19 cellular contexts compared by ENCODE assay signal in the genomic region with DNA sequence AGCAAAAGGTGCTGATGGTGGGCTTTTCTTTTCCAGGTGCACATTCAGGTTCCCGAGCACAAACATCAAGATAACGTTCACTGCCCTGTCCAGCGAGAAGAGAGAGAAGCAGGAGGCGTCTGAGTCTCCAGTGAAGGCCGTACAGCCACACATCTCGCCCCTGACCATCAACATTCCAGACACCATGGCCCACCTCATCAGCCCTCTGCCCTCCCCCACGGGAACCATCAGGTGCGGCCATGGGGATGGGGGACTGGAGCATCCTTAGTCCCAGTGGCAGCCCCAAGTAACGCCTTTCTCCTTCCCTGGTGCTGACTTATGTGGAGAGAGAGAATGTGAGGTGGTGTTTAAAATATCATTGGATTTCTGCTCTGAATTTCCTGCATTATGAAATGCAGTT. TPM values are rescaled to one million over a fixed set of nuclear protein-coding genes. Genes with fewer than 3 reads are reported as not detected.
DNase-seq lines count a peak whose midpoint lies in the region; TF ChIP-seq lines count a peak whose summit lies in the region.
"Had no signal": no experiment of that assay in that cellular context is flagged by ENCODE, and none has a peak within 500 bp of the region (broad histone marks: within the 10 kb centered on the region; RNA-seq: fewer than 3 reads in every experiment).

No MANE protein-coding gene starts in this region.

- H3K9me3 Mint-ChIP-seq in activated CD4-positive, alpha-beta T cell treated with anti-CD3 and anti-CD28 coated beads, Interleukin-2, amount 10 ng/mL, durations not matched to agents 7 days and 5 days = no peaks in the 10 kb centered on the region
- no peaks in the 10 kb centered on the region for H3K9me3 Mint-ChIP-seq in activated CD4-positive, alpha-beta T cell treated with anti-CD3 and anti-CD28 coated beads, Interleukin-2, amount 10 ng/mL, durations not matched to agents 24 days and 14 days
- H3K9me3 Mint-ChIP-seq in chondrocyte (ENCODE audit: low read depth) = no peaks in the 10 kb centered on the region
- H3K9me3 Mint-ChIP-seq in type B pancreatic cell = no peaks in the 10 kb centered on the region
- no peaks in the 10 kb centered on the region for H3K9me3 Mint-ChIP-seq in immature natural killer cell
- H3K9me3 Mint-ChIP-seq: CD4-positive, alpha-beta T cell had no signal

- no peak overlapping the region for H3K4me2 ChIP-seq in neuronal stem cell (ENCODE audit: insufficient read depth, low read length, poor library complexity, severe bottlenecking)
- H3K4me2 ChIP-seq: PC-9 had no signal

- H3K4me1 ChIP-seq in neuronal stem cell (ENCODE audit: control insufficient read depth in 2 of 2, insufficient read depth in 1 of 2, low read depth in 1 of 2, low read length in 2 of 2) (peaks cover 0 to 12% of the 10 kb centered on the region in 2 donors), colonic mucosa (peaks cover 29% of the 10 kb centered on the region)

- H4K91ac ChIP-seq in neuronal stem cell (ENCODE audit: low read depth, low read length, poor library complexity) = no peak overlapping the region

- H3K36me3 ChIP-seq in neuronal stem cell (replicated peaks in 1 of 2; ENCODE audit: control insufficient read depth in 2 of 2, insufficient read depth in 2 of 2, low read length in 2 of 2) (peaks cover 26 to 55% of the 10 kb centered on the region in 2 donors), colonic mucosa (no peaks in the 10 kb centered on the region)

- H2BK12ac ChIP-seq in neuronal stem cell (ENCODE audit: low read length) = no peak overlapping the region

- H2BK120ac ChIP-seq in neuronal stem cell (ENCODE audit: low read depth, low read length) = no peak overlapping the region

- no CpG with 5 or more reads among the region's 9 CpGs for WGBS in neuronal stem cell (ENCODE audit: extremely low coverage in 2 of 2, insufficient read length in 2 of 2, insufficient replicate concordance in 1 of 2), 2 donors

- no peak overlapping the region for H3K4ac ChIP-seq in neuronal stem cell (ENCODE audit: low read length)

- no peak overlapping the region for H2BK5ac ChIP-seq in neuronal stem cell (ENCODE audit: low read length)

- H2AFZ ChIP-seq in neuronal stem cell (ENCODE audit: low read length) = no peak overlapping the region
- H2AFZ ChIP-seq: GM23248, PC-9 had no signal

- H3K4me3 ChIP-seq in neuronal stem cell (ENCODE audit: low read length in 2 of 2) (no peak overlapping the region), colonic mucosa (no peak overlapping the region)
- H3K4me3 ChIP-seq: GM12878, GM23248, K562, PC-9, SJCRH30 had no signal

- no peak overlapping the region for H3K14ac ChIP-seq in neuronal stem cell (ENCODE audit: low read length)

- H3K27me3 ChIP-seq in neuronal stem cell (ENCODE audit: control insufficient read depth in 3 of 3, insufficient read depth in 3 of 3, low read depth in 1 of 3, low read length in 3 of 3) (no peaks in the 10 kb centered on the region), colonic mucosa (no peaks in the 10 kb centered on the region)
- H3K27me3 ChIP-seq: SJCRH30 had no signal

- TF ChIP-seq CTCF in chondrocyte (IDR thresholded peaks at IDR 0.05) (no peak), type B pancreatic cell (conservative IDR thresholded peaks at IDR 0.05) (no peak), colonic mucosa (IDR thresholded peaks at IDR 0.05) (no peak)

- H3K27ac ChIP-seq in neuronal stem cell (replicated peaks; ENCODE audit: low read length) (no peak overlapping the region), colonic mucosa (no peak overlapping the region)
- H3K27ac ChIP-seq: GM23248, PC-9, SJCRH30 had no signal

- intact Hi-C loops in activated CD4-positive, alpha-beta T cell treated with anti-CD3 and anti-CD28 coated beads, Interleukin-2, amount 10 ng/mL, durations not matched to agents 24 days and 14 days (cut with micrococcal nuclease) = no loop called here
- intact Hi-C loops in colonic mucosa (cut with DNase I) = no loop called here

- peak overlapping the region; percentile 44 for H3K9ac ChIP-seq in neuronal stem cell (ENCODE audit: low read depth, low read length, poor library complexity)
- H3K9ac ChIP-seq in colonic mucosa (ENCODE audit: low read depth in 2 of 2, low read length in 2 of 2) = no peak overlapping the region
- H3K9ac ChIP-seq: GM23248 had no signal

- H4K8ac ChIP-seq in neuronal stem cell (ENCODE audit: low read depth, low read length) = no peak overlapping the region

- no peak for DNase-seq in activated CD4-positive, alpha-beta T cell treated with anti-CD3 and anti-CD28 coated beads, Interleukin-2, amount 10 ng/mL, durations not matched to agents 7 days and 5 days
- DNase-seq in activated CD4-positive, alpha-beta T cell treated with anti-CD3 and anti-CD28 coated beads, Interleukin-2, amount 10 ng/mL, durations not matched to agents 24 days and 14 days = no peak
- DNase-seq in chondrocyte (ENCODE audit: low spot score) (no peak), neuronal stem cell (ENCODE audit: low spot score) (no peak), type B pancreatic cell (ENCODE audit: extremely low spot score, unreplicated experiment) (no peak), immature natural killer cell (no peak), cerebellar cortex (ENCODE audit: low spot score) (no peak), colonic mucosa (no peak)
- DNase-seq: 8988T; CD4-positive, alpha-beta T cell; GM23248; NCI-H187 treated with DMSO at 0.1 percent for 48 hours; NCI-H226; NCI-H524; PC-9; SJCRH30 had no signal

- H3K27me3 Mint-ChIP-seq in activated CD4-positive, alpha-beta T cell treated with anti-CD3 and anti-CD28 coated beads, Interleukin-2, amount 10 ng/mL, durations not matched to agents 7 days and 5 days = no peaks in the 10 kb centered on the region
- no peaks in the 10 kb centered on the region for H3K27me3 Mint-ChIP-seq in activated CD4-positive, alpha-beta T cell treated with anti-CD3 and anti-CD28 coated beads, Interleukin-2, amount 10 ng/mL, durations not matched to agents 24 days and 14 days
- H3K27me3 Mint-ChIP-seq in chondrocyte (ENCODE audit: low read depth) (no peaks in the 10 kb centered on the region), type B pancreatic cell (no peaks in the 10 kb centered on the region), immature natural killer cell (ENCODE audit: low read depth in 3 of 3) (no peaks in the 10 kb centered on the region)
- H3K27me3 Mint-ChIP-seq: B cell; CD4-positive, alpha-beta T cell had no signal

- peak overlapping the region; percentile 48 for H3K18ac ChIP-seq in neuronal stem cell (ENCODE audit: low read length)

- peak overlapping the region; percentile 3 for H3K27ac Mint-ChIP-seq in activated CD4-positive, alpha-beta T cell treated with anti-CD3 and anti-CD28 coated beads, Interleukin-2, amount 10 ng/mL, durations not matched to agents 7 days and 5 days
- no peak overlapping the region for H3K27ac Mint-ChIP-seq in activated CD4-positive, alpha-beta T cell treated with anti-CD3 and anti-CD28 coated beads, Interleukin-2, amount 10 ng/mL, durations not matched to agents 24 days and 14 days
- H3K27ac Mint-ChIP-seq in chondrocyte (ENCODE audit: unreplicated experiment) = peak overlapping the region; percentile 36
- peak overlapping the region; percentile 29 for H3K27ac Mint-ChIP-seq in type B pancreatic cell
- no peak overlapping the region for H3K27ac Mint-ChIP-seq in immature natural killer cell
- H3K27ac Mint-ChIP-seq: B cell; CD4-positive, alpha-beta T cell had no signal

- peaks cover 8% of the 10 kb centered on the region for H3K36me3 Mint-ChIP-seq in activated CD4-positive, alpha-beta T cell treated with anti-CD3 and anti-CD28 coated beads, Interleukin-2, amount 10 ng/mL, durations not matched to agents 7 days and 5 days (ENCODE audit: low read depth)
- peaks cover 19% of the 10 kb centered on the region for H3K36me3 Mint-ChIP-seq in activated CD4-positive, alpha-beta T cell treated with anti-CD3 and anti-CD28 coated beads, Interleukin-2, amount 10 ng/mL, durations not matched to agents 24 days and 14 days (ENCODE audit: low read depth)
- peaks cover 9% of the 10 kb centered on the region for H3K36me3 Mint-ChIP-seq in chondrocyte (ENCODE audit: low read depth)
- peaks cover 7% of the 10 kb centered on the region for H3K36me3 Mint-ChIP-seq in type B pancreatic cell
- H3K36me3 Mint-ChIP-seq in immature natural killer cell = peaks cover 0 to 8% (median 6%) of the 10 kb centered on the region in 3 donors

- CTCF ChIA-PET in activated CD4-positive, alpha-beta T cell treated with anti-CD3 and anti-CD28 coated beads, Interleukin-2, amount 10 ng/mL, durations not matched to agents 7 days and 5 days (lab: Charles Lee) = interaction anchor here (1.3 kb wide), 1 partner anchor 10 kb away, joined by 3 read pairs; no protein-coding TSS in a partner anchor

- no peak overlapping the region for H3K4me3 Mint-ChIP-seq in activated CD4-positive, alpha-beta T cell treated with anti-CD3 and anti-CD28 coated beads, Interleukin-2, amount 10 ng/mL, durations not matched to agents 7 days and 5 days
- no peak overlapping the region for H3K4me3 Mint-ChIP-seq in activated CD4-positive, alpha-beta T cell treated with anti-CD3 and anti-CD28 coated beads, Interleukin-2, amount 10 ng/mL, durations not matched to agents 24 days and 14 days
- no peak overlapping the region for H3K4me3 Mint-ChIP-seq in chondrocyte (ENCODE audit: unreplicated experiment)
- H3K4me3 Mint-ChIP-seq in type B pancreatic cell = no peak overlapping the region
- no peak overlapping the region for H3K4me3 Mint-ChIP-seq in immature natural killer cell
- H3K4me3 Mint-ChIP-seq: B cell; CD4-positive, alpha-beta T cell had no signal

- no peak overlapping the region for H2BK15ac ChIP-seq in neuronal stem cell (ENCODE audit: low read length)

- H3K9me3 ChIP-seq in neuronal stem cell (replicated peaks in 1 of 2; ENCODE audit: control insufficient read depth in 2 of 2, insufficient read depth in 1 of 2, low read depth in 1 of 2, low read length in 2 of 2) = peaks cover 0 to 2% of the 10 kb centered on the region in 2 donors
- no peaks in the 10 kb centered on the region for H3K9me3 ChIP-seq in colonic mucosa
- H3K9me3 ChIP-seq: SJCRH30 had no signal

- peaks cover 8% of the 10 kb centered on the region for H3K4me1 Mint-ChIP-seq in activated CD4-positive, alpha-beta T cell treated with anti-CD3 and anti-CD28 coated beads, Interleukin-2, amount 10 ng/mL, durations not matched to agents 7 days and 5 days
- H3K4me1 Mint-ChIP-seq in activated CD4-positive, alpha-beta T cell treated with anti-CD3 and anti-CD28 coated beads, Interleukin-2, amount 10 ng/mL, durations not matched to agents 24 days and 14 days = peaks cover 4% of the 10 kb centered on the region
- H3K4me1 Mint-ChIP-seq in chondrocyte (ENCODE audit: low read depth) (peaks cover 50% of the 10 kb centered on the region), type B pancreatic cell (ENCODE audit: unreplicated experiment) (peaks cover 13% of the 10 kb centered on the region), immature natural killer cell (peaks cover 19 to 26% of the 10 kb centered on the region in 2 donors)

- no peak overlapping the region for H2AK5ac ChIP-seq in neuronal stem cell (ENCODE audit: low read depth, low read length)

- POLR2A ChIA-PET in activated CD4-positive, alpha-beta T cell treated with anti-CD3 and anti-CD28 coated beads, Interleukin-2, amount 10 ng/mL, durations not matched to agents 7 days and 5 days (lab: Charles Lee) = no interaction called here

- peak overlapping the region; percentile 85 for H3K23ac ChIP-seq in neuronal stem cell (ENCODE audit: low read depth, low read length, poor library complexity)

- peaks cover 39% of the 10 kb centered on the region for H3K79me1 ChIP-seq in neuronal stem cell (ENCODE audit: low read depth, low read length)

RNA-seq across cellular contexts. Expression of a gene that starts 43.8 kb away (rescaled TPM):
- 10 to 100 TPM; 59.6 to 63.2 TPM for total RNA-seq in activated CD4-positive, alpha-beta T cell treated with anti-CD3 and anti-CD28 coated beads, Interleukin-2, amount 10 ng/mL, durations not matched to agents 7 days and 5 days
- 92.6 and 97.4 TPM in 2 replicates for total RNA-seq in activated CD4-positive, alpha-beta T cell treated with anti-CD3 and anti-CD28 coated beads, Interleukin-2, amount 10 ng/mL, durations not matched to agents 24 days and 14 days
- total RNA-seq in chondrocyte (47.6 to 49.5 TPM (median 49.4 TPM) in 3 replicates), type B pancreatic cell (ENCODE audit: low replicate concordance) (59.5 and 75.5 TPM in 2 replicates), colonic mucosa (10 to 100 TPM; 34.8 to 44.5 TPM)
- 69.7 TPM for polyA plus RNA-seq in neuronal stem cell (2013, experiment 1 of 2)
- polyA plus RNA-seq in neuronal stem cell (2013, experiment 2 of 2) = 71.0 TPM
- polyA plus RNA-seq in immature natural killer cell = 1 to 10 TPM; 1.9 to 9.7 (median 2.9) TPM

Comparison
In these comparisons a context has a peak if more than half of its experiments do, and no peak if none do; other contexts are left out.
1. H3K27ac Mint-ChIP-seq: peak in activated CD4-positive, alpha-beta T cell treated with anti-CD3 and anti-CD28 coated beads, Interleukin-2, amount 10 ng/mL, durations not matched to agents 7 days and 5 days (single experiment), chondrocyte (single experiment) and type B pancreatic cell (single experiment); none in activated CD4-positive, alpha-beta T cell treated with anti-CD3 and anti-CD28 coated beads, Interleukin-2, amount 10 ng/mL, durations not matched to agents 24 days and 14 days (single experiment) and immature natural killer cell (0 of 6).